1 cellular context compared by ENCODE assay signal in genomic region chr21:38958940-38959685, GRCh38.
TF ChIP-seq lines count a peak whose summit lies in the region.

No MANE protein-coding gene starts in this region.

TF ChIP-seq in K562, 482 proteins besides CTCF, POLR2A, EP300 and RAD21 (continued from another document and continues in another):
- TF ChIP-seq, protein P1, sequence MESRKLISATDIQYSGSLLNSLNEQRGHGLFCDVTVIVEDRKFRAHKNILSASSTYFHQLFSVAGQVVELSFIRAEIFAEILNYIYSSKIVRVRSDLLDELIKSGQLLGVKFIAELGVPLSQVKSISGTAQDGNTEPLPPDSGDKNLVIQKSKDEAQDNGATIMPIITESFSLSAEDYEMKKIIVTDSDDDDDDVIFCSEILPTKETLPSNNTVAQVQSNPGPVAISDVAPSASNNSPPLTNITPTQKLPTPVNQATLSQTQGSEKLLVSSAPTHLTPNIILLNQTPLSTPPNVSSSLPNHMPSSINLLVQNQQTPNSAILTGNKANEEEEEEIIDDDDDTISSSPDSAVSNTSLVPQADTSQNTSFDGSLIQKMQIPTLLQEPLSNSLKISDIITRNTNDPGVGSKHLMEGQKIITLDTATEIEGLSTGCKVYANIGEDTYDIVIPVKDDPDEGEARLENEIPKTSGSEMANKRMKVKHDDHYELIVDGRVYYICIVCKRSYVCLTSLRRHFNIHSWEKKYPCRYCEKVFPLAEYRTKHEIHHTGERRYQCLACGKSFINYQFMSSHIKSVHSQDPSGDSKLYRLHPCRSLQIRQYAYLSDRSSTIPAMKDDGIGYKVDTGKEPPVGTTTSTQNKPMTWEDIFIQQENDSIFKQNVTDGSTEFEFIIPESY (CRISPR knock-in tag; IDR thresholded peaks at IDR 0.05) = no peak
- no peak for TF ChIP-seq ZNF431 (CRISPR knock-in tag; IDR thresholded peaks at IDR 0.05)
- no peak for TF ChIP-seq CBX8 (IDR thresholded peaks at IDR 0.05; ENCODE audit: borderline replicate concordance, extremely low read depth, low read depth, low read length, poor library complexity, severe bottlenecking)
- TF ChIP-seq ZNF23 (CRISPR knock-in tag; IDR thresholded peaks at IDR 0.05) = no peak
- no peak for TF ChIP-seq ZNF124 (CRISPR knock-in tag; IDR thresholded peaks at IDR 0.05)
- TF ChIP-seq TARDBP (IDR thresholded peaks at IDR 0.05) = no peak
- no peak for TF ChIP-seq L3MBTL2 (IDR thresholded peaks at IDR 0.05)
- TF ChIP-seq ZBTB2 (IDR thresholded peaks at IDR 0.05) = no peak
- TF ChIP-seq ADNP (tag; IDR thresholded peaks at IDR 0.05) = no peak
- TF ChIP-seq ARID2 (IDR thresholded peaks at IDR 0.05) = no peak
- no peak for TF ChIP-seq ZNF143 (CRISPR knock-in tag; IDR thresholded peaks at IDR 0.05)
- peak; percentile 63 for TF ChIP-seq JUND (IDR thresholded peaks at IDR 0.05; ENCODE audit: borderline replicate concordance, low read depth, low read length)
- peak; percentile 58; the same call in 1 of the 3 replicates for TF ChIP-seq JUND (tag; IDR thresholded peaks at IDR 0.05; ENCODE audit: borderline replicate concordance, low read depth, low read length)
- TF ChIP-seq ZBTB49 (CRISPR knock-in tag; IDR thresholded peaks at IDR 0.05; ENCODE audit: borderline replicate concordance) = no peak
- TF ChIP-seq NR0B1 (IDR thresholded peaks at IDR 0.05; ENCODE audit: partially characterized antibody) = no peak
- no peak for TF ChIP-seq THAP7 (CRISPR knock-in tag; IDR thresholded peaks at IDR 0.05)
- no peak for TF ChIP-seq ZNF354B (CRISPR knock-in tag; IDR thresholded peaks at IDR 0.05)
- TF ChIP-seq KDM2B (CRISPR knock-in tag; IDR thresholded peaks at IDR 0.05) = no peak
- TF ChIP-seq SUPT5H (IDR thresholded peaks at IDR 0.05) = no peak
- TF ChIP-seq HLTF (IDR thresholded peaks at IDR 0.05) = no peak
- TF ChIP-seq, protein P2, sequence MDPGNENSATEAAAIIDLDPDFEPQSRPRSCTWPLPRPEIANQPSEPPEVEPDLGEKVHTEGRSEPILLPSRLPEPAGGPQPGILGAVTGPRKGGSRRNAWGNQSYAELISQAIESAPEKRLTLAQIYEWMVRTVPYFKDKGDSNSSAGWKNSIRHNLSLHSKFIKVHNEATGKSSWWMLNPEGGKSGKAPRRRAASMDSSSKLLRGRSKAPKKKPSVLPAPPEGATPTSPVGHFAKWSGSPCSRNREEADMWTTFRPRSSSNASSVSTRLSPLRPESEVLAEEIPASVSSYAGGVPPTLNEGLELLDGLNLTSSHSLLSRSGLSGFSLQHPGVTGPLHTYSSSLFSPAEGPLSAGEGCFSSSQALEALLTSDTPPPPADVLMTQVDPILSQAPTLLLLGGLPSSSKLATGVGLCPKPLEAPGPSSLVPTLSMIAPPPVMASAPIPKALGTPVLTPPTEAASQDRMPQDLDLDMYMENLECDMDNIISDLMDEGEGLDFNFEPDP (CRISPR knock-in tag; IDR thresholded peaks at IDR 0.05) = no peak
- no peak for TF ChIP-seq NFIX (CRISPR knock-in tag; IDR thresholded peaks at IDR 0.05; ENCODE audit: low read depth)
- 0 out of 2 replicates have a peak, but pooled peaks have one; percentile 35 for TF ChIP-seq C11orf30 (IDR thresholded peaks at IDR 0.05; ENCODE audit: low read depth)
- no peak for TF ChIP-seq MLX (CRISPR knock-in tag; conservative IDR thresholded peaks at IDR 0.05)
- TF ChIP-seq TCFL5 (CRISPR knock-in tag; conservative IDR thresholded peaks at IDR 0.05) = no peak
- TF ChIP-seq MEF2D (tag; conservative IDR thresholded peaks at IDR 0.05; ENCODE audit: low read depth) = no peak
- no peak for TF ChIP-seq BMI1 (IDR thresholded peaks at IDR 0.05; ENCODE audit: low read length)
- no peak for TF ChIP-seq FOXA3 (CRISPR knock-in tag; conservative IDR thresholded peaks at IDR 0.05 in 1 of 2, IDR thresholded peaks at IDR 0.05 in 1 of 2)
- TF ChIP-seq RREB1 (CRISPR knock-in tag; IDR thresholded peaks at IDR 0.05) = no peak
- peak; percentile 67 for TF ChIP-seq BACH1 (tag; IDR thresholded peaks at IDR 0.05)
- no peak for TF ChIP-seq PTRF (tag; IDR thresholded peaks at IDR 0.05)
- no peak for TF ChIP-seq POU5F1 (IDR thresholded peaks at IDR 0.05; ENCODE audit: borderline replicate concordance, low read depth, low read length, partially characterized antibody)
- TF ChIP-seq POLR2H (tag; IDR thresholded peaks at IDR 0.05; ENCODE audit: low read depth) = no peak
- TF ChIP-seq, protein P3, sequence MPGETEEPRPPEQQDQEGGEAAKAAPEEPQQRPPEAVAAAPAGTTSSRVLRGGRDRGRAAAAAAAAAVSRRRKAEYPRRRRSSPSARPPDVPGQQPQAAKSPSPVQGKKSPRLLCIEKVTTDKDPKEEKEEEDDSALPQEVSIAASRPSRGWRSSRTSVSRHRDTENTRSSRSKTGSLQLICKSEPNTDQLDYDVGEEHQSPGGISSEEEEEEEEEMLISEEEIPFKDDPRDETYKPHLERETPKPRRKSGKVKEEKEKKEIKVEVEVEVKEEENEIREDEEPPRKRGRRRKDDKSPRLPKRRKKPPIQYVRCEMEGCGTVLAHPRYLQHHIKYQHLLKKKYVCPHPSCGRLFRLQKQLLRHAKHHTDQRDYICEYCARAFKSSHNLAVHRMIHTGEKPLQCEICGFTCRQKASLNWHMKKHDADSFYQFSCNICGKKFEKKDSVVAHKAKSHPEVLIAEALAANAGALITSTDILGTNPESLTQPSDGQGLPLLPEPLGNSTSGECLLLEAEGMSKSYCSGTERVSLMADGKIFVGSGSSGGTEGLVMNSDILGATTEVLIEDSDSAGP (CRISPR knock-in tag; IDR thresholded peaks at IDR 0.05) = no peak
- no peak for TF ChIP-seq ZC3H8 (IDR thresholded peaks at IDR 0.05)
- no peak for TF ChIP-seq XRCC5 (IDR thresholded peaks at IDR 0.05; ENCODE audit: low read depth, low read length)
- TF ChIP-seq, protein P4, sequence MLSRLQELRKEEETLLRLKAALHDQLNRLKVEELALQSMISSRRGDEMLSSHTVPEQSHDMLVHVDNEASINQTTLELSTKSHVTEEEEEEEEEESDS (CRISPR knock-in tag; IDR thresholded peaks at IDR 0.05) = no peak
- no peak for TF ChIP-seq ZNF217 (CRISPR knock-in tag; IDR thresholded peaks at IDR 0.05)
- TF ChIP-seq OTX1 (CRISPR knock-in tag; IDR thresholded peaks at IDR 0.05) = no peak
- no peak for TF ChIP-seq POLR3A (IDR thresholded peaks at IDR 0.05; ENCODE audit: borderline replicate concordance, extremely low read depth, insufficient read depth, insufficient read length)
